Comparison of ENCODE assay signal across 8 cellular contexts in the genomic region with DNA sequence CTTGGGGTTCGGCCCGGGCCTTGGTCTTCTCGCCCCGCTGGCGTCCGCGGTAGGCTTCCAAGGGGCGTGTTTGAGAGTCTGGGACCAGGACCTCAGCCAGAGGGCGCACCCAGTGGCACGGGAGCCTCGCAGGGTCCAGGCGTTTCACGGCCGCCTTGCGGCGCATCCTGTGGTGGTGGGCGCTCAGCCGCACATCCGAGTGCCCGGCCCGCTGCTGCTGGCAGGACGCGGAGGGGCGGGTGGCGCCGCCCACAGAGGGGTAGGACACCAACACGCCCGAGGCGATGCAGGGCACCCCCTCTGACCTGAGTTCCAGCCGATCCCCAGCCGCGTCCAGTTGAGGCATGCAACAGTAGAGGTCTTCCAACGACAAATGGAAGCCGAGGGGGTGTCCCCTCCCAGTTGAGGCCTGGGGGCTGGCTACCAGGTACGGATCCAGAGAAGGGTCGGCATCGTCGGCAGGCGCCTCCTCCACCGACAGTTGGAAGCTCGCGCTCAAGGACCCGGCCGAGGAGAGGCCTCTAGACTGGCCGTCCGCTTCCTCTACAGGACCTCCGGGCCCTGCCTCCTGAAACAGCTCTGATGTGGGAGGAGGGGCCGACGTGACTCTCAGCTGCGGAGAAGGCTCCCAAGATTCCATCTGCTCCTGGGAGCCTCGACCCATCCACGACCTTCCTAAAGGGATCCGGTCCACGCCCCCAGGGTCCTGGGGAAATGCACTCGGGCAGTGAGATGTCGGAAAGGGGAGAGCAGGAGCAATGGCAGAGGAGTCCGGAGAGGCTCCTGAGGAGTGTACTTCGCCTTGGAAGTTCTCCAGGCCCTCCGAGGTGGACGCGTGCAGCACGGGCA. TPM values are rescaled to one million over a fixed set of nuclear protein-coding genes. Genes with fewer than 3 reads are reported as not detected.
DNase-seq lines count a peak whose midpoint lies in the region; ATAC-seq and TF ChIP-seq lines count a peak whose summit lies in the region.

No MANE protein-coding gene starts in this region.

- no peak overlapping the region for H3K4me3 Mint-ChIP-seq in activated CD8-positive, alpha-beta memory T cell treated with anti-CD3 and anti-CD28 coated beads, Interleukin-2, amount 10 ng/mL, durations not matched to agents 7 days and 5 days

- no peak for TF ChIP-seq POLR2A in erythroblast (IDR thresholded peaks at IDR 0.05; ENCODE audit: low read length)

- peaks cover 20% of the 10 kb centered on the region for H3K27me3 Mint-ChIP-seq in activated CD8-positive, alpha-beta memory T cell treated with anti-CD3 and anti-CD28 coated beads, Interleukin-2, amount 10 ng/mL, durations not matched to agents 7 days and 5 days

- CTCF ChIA-PET in activated CD8-positive, alpha-beta memory T cell treated with anti-CD3 and anti-CD28 coated beads, Interleukin-2, amount 10 ng/mL, durations not matched to agents 7 days and 5 days (lab: Charles Lee) = interaction anchor here (0.9 to 1.6 kb wide), 4 partner anchors 14 to 37 kb away, joined by 3 read pairs; no protein-coding TSS in a partner anchor

- DNase-seq in Right ventricle myocardium inferior (ENCODE audit: missing footprints) = peak; percentile 89
- DNase-seq in cardiac septum (ENCODE audit: low spot score) = no peak
- DNase-seq in activated CD8-positive, alpha-beta memory T cell treated with anti-CD3 and anti-CD28 coated beads, Interleukin-2, amount 10 ng/mL, durations not matched to agents 7 days and 5 days = no peak
- DNase-seq in foreskin melanocyte = peak; percentile 40
- peak; percentile 89 for DNase-seq in retina
- no peak for DNase-seq in GF-D8 (lab: John Stamatoyannopoulos, UW)
- DNase-seq in erythroblast (lab: John Stamatoyannopoulos, UW) = no peak
- no peak for DNase-seq in NCI-H2227 treated with DMSO at 0.1 percent for 48 hours (lab: John Stamatoyannopoulos, UW)

- intact Hi-C loops in Right ventricle myocardium inferior (cut with DNase I) = loop anchor here (10.0 kb wide), 1 partner anchor 590 kb away; a partner anchor contains a TSS
- intact Hi-C loops in cardiac septum (cut with DNase I) = no loop called here

- peaks cover 19% of the 10 kb centered on the region for H3K4me1 Mint-ChIP-seq in activated CD8-positive, alpha-beta memory T cell treated with anti-CD3 and anti-CD28 coated beads, Interleukin-2, amount 10 ng/mL, durations not matched to agents 7 days and 5 days

- no peaks in the 10 kb centered on the region for H3K36me3 Mint-ChIP-seq in activated CD8-positive, alpha-beta memory T cell treated with anti-CD3 and anti-CD28 coated beads, Interleukin-2, amount 10 ng/mL, durations not matched to agents 7 days and 5 days

- H3K9me3 Mint-ChIP-seq in activated CD8-positive, alpha-beta memory T cell treated with anti-CD3 and anti-CD28 coated beads, Interleukin-2, amount 10 ng/mL, durations not matched to agents 7 days and 5 days (ENCODE audit: low read depth) = no peaks in the 10 kb centered on the region

- H3K27ac Mint-ChIP-seq in activated CD8-positive, alpha-beta memory T cell treated with anti-CD3 and anti-CD28 coated beads, Interleukin-2, amount 10 ng/mL, durations not matched to agents 7 days and 5 days = no peak overlapping the region

- peak; percentile 81 for ATAC-seq in Right ventricle myocardium inferior
- ATAC-seq in activated CD8-positive, alpha-beta memory T cell treated with anti-CD3 and anti-CD28 coated beads, Interleukin-2, amount 10 ng/mL, durations not matched to agents 7 days and 5 days = peak; percentile 37

RNA-seq across cellular contexts. Expression of a gene that starts 6.3 kb away (rescaled TPM):
- total RNA-seq in Right ventricle myocardium inferior (1.1 TPM), cardiac septum (1.1 TPM)
- 1 to 10 TPM in 1 of 2 experiments, under 1 TPM in 1; 0.93 to 1.8 TPM for total RNA-seq in activated CD8-positive, alpha-beta memory T cell treated with anti-CD3 and anti-CD28 coated beads, Interleukin-2, amount 10 ng/mL, durations not matched to agents 7 days and 5 days

RNA-seq across cellular contexts. Expression of a gene that starts 6.4 kb away (rescaled TPM):
- total RNA-seq in Right ventricle myocardium inferior (3.0 TPM), cardiac septum (2.6 TPM)
- total RNA-seq in activated CD8-positive, alpha-beta memory T cell treated with anti-CD3 and anti-CD28 coated beads, Interleukin-2, amount 10 ng/mL, durations not matched to agents 7 days and 5 days = 10 to 100 TPM; 82.7 to 84.0 TPM

RNA-seq across cellular contexts. Expression of a gene that starts 26.6 kb away (rescaled TPM):
- total RNA-seq in Right ventricle myocardium inferior (16.4 TPM), cardiac septum (18.5 TPM)
- total RNA-seq in activated CD8-positive, alpha-beta memory T cell treated with anti-CD3 and anti-CD28 coated beads, Interleukin-2, amount 10 ng/mL, durations not matched to agents 7 days and 5 days = 1 to 10 TPM in 1 of 2 experiments, under 1 TPM in 1; 0.50 to 1.9 TPM

RNA-seq across cellular contexts. Expression of a gene that starts 35.0 kb away (rescaled TPM):
- 182 TPM for total RNA-seq in Right ventricle myocardium inferior
- 233 TPM for total RNA-seq in cardiac septum
- 100 to 1,000 TPM in 1 of 2 experiments, 10 to 100 TPM in 1; 98.3 to 108 TPM for total RNA-seq in activated CD8-positive, alpha-beta memory T cell treated with anti-CD3 and anti-CD28 coated beads, Interleukin-2, amount 10 ng/mL, durations not matched to agents 7 days and 5 days

RNA-seq across cellular contexts. Expression of a gene that starts 39.8 kb away (rescaled TPM):
- total RNA-seq in Right ventricle myocardium inferior = 15.7 TPM
- 18.0 TPM for total RNA-seq in cardiac septum
- 10 to 100 TPM; 31.1 to 39.5 TPM for total RNA-seq in activated CD8-positive, alpha-beta memory T cell treated with anti-CD3 and anti-CD28 coated beads, Interleukin-2, amount 10 ng/mL, durations not matched to agents 7 days and 5 days

Comparison
In these comparisons a context has a peak if more than half of its experiments do, and no peak if none do; other contexts are left out.
1. DNase-seq: peak in Right ventricle myocardium inferior (single experiment), foreskin melanocyte (single experiment) and retina (single experiment); none in cardiac septum (single experiment), activated CD8-positive, alpha-beta memory T cell treated with anti-CD3 and anti-CD28 coated beads, Interleukin-2, amount 10 ng/mL, durations not matched to agents 7 days and 5 days (single experiment), GF-D8 (single experiment), erythroblast (0 of 2) and NCI-H2227 treated with DMSO at 0.1 percent for 48 hours (single experiment).
2. RNA of a gene that starts 6.4 kb away (total RNA-seq): 82.7 to 84.0 TPM in activated CD8-positive, alpha-beta memory T cell treated with anti-CD3 and anti-CD28 coated beads, Interleukin-2, amount 10 ng/mL, durations not matched to agents 7 days and 5 days; 3.0 TPM in Right ventricle myocardium inferior (single experiment) and 2.6 TPM in cardiac septum (single experiment); every median in the first group is over 10 times any median in the second.